ENCODE assay signal across 12 cellular contexts in the genomic region with DNA sequence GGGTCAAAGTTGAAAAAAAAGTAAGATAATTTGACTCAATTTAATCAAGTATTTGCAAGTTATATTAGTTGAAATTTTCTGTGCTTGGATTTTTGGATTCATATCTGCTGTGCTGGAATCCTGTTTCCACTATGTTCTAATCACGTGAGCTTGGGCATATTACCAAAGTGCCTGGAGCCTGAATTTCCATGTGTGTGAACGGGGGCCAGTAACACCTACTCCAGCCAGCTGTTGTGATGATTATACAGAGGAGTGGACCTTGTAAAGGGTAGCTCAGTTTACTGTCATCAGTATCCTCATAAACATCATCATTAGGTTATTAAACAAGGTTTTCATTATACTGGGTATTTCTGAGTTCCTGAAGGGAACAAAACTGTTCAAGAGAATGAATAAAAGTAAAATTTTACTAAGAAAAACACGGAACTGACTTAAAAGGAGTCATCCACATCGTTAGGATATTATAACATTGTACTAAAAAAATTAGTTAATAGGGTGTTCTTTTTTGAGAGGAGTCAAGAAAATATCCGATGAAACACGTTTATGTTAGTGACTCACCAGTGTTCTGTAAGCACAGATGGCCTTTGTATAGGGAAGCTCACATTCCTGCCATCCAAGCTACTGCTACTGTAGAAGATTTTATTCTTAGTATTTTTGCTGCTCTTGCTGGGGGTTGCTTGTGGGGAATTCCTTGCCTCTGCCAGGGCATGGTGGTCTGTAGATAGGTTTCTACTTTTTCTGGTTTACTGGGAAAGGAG.
DNase-seq lines count a peak whose midpoint lies in the region; ATAC-seq and TF ChIP-seq lines count a peak whose summit lies in the region.
"Had no signal": no experiment of that assay in that cellular context is flagged by ENCODE, and none has a peak within 500 bp of the region (broad histone marks: within the 10 kb centered on the region; RNA-seq: fewer than 3 reads in every experiment).

No MANE protein-coding gene starts in this region.

- H3K27me3 ChIP-seq in adipocyte (replicated peaks; ENCODE audit: control insufficient read depth, insufficient read depth, low read length) = no peaks in the 10 kb centered on the region
- H3K27me3 ChIP-seq in gastrocnemius medialis = no peaks in the 10 kb centered on the region
- no peaks in the 10 kb centered on the region for H3K27me3 ChIP-seq in CD8-positive, alpha-beta memory T cell (ENCODE audit: insufficient read depth, low read length, poor library complexity, severe bottlenecking)
- H3K27me3 ChIP-seq: vagina had no signal

- H3K9me3 ChIP-seq in adipocyte (ENCODE audit: control insufficient read depth, low read length) = no peaks in the 10 kb centered on the region
- H3K9me3 ChIP-seq in gastrocnemius medialis = no peaks in the 10 kb centered on the region
- no peaks in the 10 kb centered on the region for H3K9me3 ChIP-seq in CD8-positive, alpha-beta memory T cell (ENCODE audit: low read length)
- H3K9me3 ChIP-seq: vagina had no signal

- DNase-seq in H4 (ENCODE audit: low spot score) = peak; percentile 68
- peak; percentile 63 for DNase-seq in adipocyte (ENCODE audit: low read depth)
- DNase-seq in glutamatergic neuron = no peak
- DNase-seq in gastrocnemius medialis = peak in 1 of 2 donors; percentile 33
- no peak for DNase-seq in CD8-positive, alpha-beta memory T cell
- no peak for DNase-seq in NCI-H526 treated with DMSO at 0.1 percent for 48 hours (lab: John Stamatoyannopoulos, UW)
- DNase-seq: activated CD4-positive, alpha-beta T cell treated with anti-CD3 and anti-CD28 coated beads for 48 hours; stimulated activated CD4-positive, alpha-beta T cell treated with anti-CD3 and anti-CD28 coated beads, Interleukin-4, amount 100 ng/mL, for 4 hours had no signal

- no peak overlapping the region for H3K4me3 Mint-ChIP-seq in glutamatergic neuron (ENCODE audit: unreplicated experiment)
- H3K4me3 Mint-ChIP-seq in CD8-positive, alpha-beta memory T cell = no peak overlapping the region
- H3K4me3 Mint-ChIP-seq: activated naive CD8-positive, alpha-beta T cell had no signal

- H3K27me3 Mint-ChIP-seq in glutamatergic neuron (ENCODE audit: unreplicated experiment) = no peaks in the 10 kb centered on the region
- H3K27me3 Mint-ChIP-seq in CD8-positive, alpha-beta memory T cell = peaks cover 0 to 2% of the 10 kb centered on the region in 2 donors
- H3K27me3 Mint-ChIP-seq: activated naive CD8-positive, alpha-beta T cell had no signal

- CTCF ChIA-PET in CD8-positive, alpha-beta memory T cell (lab: Charles Lee) = interaction anchor here (0.6 kb wide), 1 partner anchor 10 kb away, joined by 4 read pairs; no protein-coding TSS in a partner anchor

- H3K9ac ChIP-seq in adipocyte (ENCODE audit: low read length) = peak overlapping the region; percentile 53

- TF ChIP-seq CTCF in glutamatergic neuron (IDR thresholded peaks at IDR 0.05; ENCODE audit: partially characterized antibody, unreplicated experiment) = no peak
- no peak for TF ChIP-seq CTCF in gastrocnemius medialis (IDR thresholded peaks at IDR 0.05 in 4 of 5, conservative IDR thresholded peaks at IDR 0.05 in 1 of 5)

- peaks cover 2% of the 10 kb centered on the region for H3K9me3 Mint-ChIP-seq in glutamatergic neuron (ENCODE audit: unreplicated experiment)
- peaks cover 4 to 11% (median 7%) of the 10 kb centered on the region in 5 donors for H3K9me3 Mint-ChIP-seq in CD8-positive, alpha-beta memory T cell

- H3K36me3 Mint-ChIP-seq in glutamatergic neuron (ENCODE audit: unreplicated experiment) = no peaks in the 10 kb centered on the region
- no peaks in the 10 kb centered on the region for H3K36me3 Mint-ChIP-seq in CD8-positive, alpha-beta memory T cell
- H3K36me3 Mint-ChIP-seq: activated naive CD8-positive, alpha-beta T cell had no signal

- peaks cover 38% of the 10 kb centered on the region for H3K4me1 Mint-ChIP-seq in glutamatergic neuron (ENCODE audit: low read depth, unreplicated experiment)
- no peaks in the 10 kb centered on the region for H3K4me1 Mint-ChIP-seq in CD8-positive, alpha-beta memory T cell

- peak overlapping the region; percentile 26 for H3K4me3 ChIP-seq in adipocyte (ENCODE audit: low read length)
- no peak overlapping the region for H3K4me3 ChIP-seq in gastrocnemius medialis
- H3K4me3 ChIP-seq in CD8-positive, alpha-beta memory T cell (ENCODE audit: low read length) = no peak overlapping the region
- H3K4me3 ChIP-seq: vagina had no signal

- H3K27ac ChIP-seq in gastrocnemius medialis = peak overlapping the region; percentile 53 to 85 (median 58)
- H3K27ac ChIP-seq in CD8-positive, alpha-beta memory T cell (ENCODE audit: low read depth, low read length) = no peak overlapping the region
- H3K27ac ChIP-seq: vagina had no signal

- intact Hi-C loops in gastrocnemius medialis (cut with DNase I; ENCODE audit: low total_unique reads) = loop anchor here (2.0 kb wide), 1 partner anchor 42 kb away; no protein-coding TSS in a partner anchor

- peaks cover 37% of the 10 kb centered on the region for H3K4me1 ChIP-seq in adipocyte (ENCODE audit: control insufficient read depth, insufficient read depth, low read length)
- H3K4me1 ChIP-seq in gastrocnemius medialis = peaks cover 21 to 31% of the 10 kb centered on the region in 2 donors
- H3K4me1 ChIP-seq in CD8-positive, alpha-beta memory T cell (ENCODE audit: insufficient read depth, low read length) = no peaks in the 10 kb centered on the region

- H3K36me3 ChIP-seq in adipocyte (ENCODE audit: control insufficient read depth, insufficient read depth, low read length, severe bottlenecking) (no peaks in the 10 kb centered on the region), gastrocnemius medialis (no peaks in the 10 kb centered on the region)
- no peaks in the 10 kb centered on the region for H3K36me3 ChIP-seq in CD8-positive, alpha-beta memory T cell (ENCODE audit: insufficient read depth, low read length)
- H3K36me3 ChIP-seq: vagina had no signal

- no peak for TF ChIP-seq POLR2A in gastrocnemius medialis (IDR thresholded peaks at IDR 0.05)

- in situ Hi-C loops in gastrocnemius medialis (cut with MboI; ENCODE audit: low sequenced_read_pairs in 4 of 4) = no loop called here

- POLR2A ChIA-PET in CD8-positive, alpha-beta memory T cell (lab: Charles Lee) = no interaction called here

- peak; percentile 34 to 66 for ATAC-seq in gastrocnemius medialis
- no peak for ATAC-seq in GM18520 (IDR thresholded peaks at IDR 0.05; ENCODE audit: unreplicated experiment)
- no peak for ATAC-seq in HG02798 (IDR thresholded peaks at IDR 0.05; ENCODE audit: poor library complexity, unreplicated experiment)

- peak overlapping the region; percentile 23 for H3K27ac Mint-ChIP-seq in glutamatergic neuron (ENCODE audit: unreplicated experiment)
- no peak overlapping the region for H3K27ac Mint-ChIP-seq in CD8-positive, alpha-beta memory T cell
- H3K27ac Mint-ChIP-seq: activated naive CD8-positive, alpha-beta T cell had no signal

Comparison
In these comparisons a context has a peak if more than half of its experiments do, and no peak if none do; other contexts are left out.
1. DNase-seq: peak in H4 (single experiment) and adipocyte (single experiment); none in glutamatergic neuron (single experiment), CD8-positive, alpha-beta memory T cell (0 of 5) and NCI-H526 treated with DMSO at 0.1 percent for 48 hours (single experiment).
2. ATAC-seq: peak in gastrocnemius medialis (2 of 2); none in GM18520 (single experiment) and HG02798 (single experiment).